In genomic region chr5:87418506-87418905, GRCh38 we compare ENCODE assay signal across 28 cellular contexts.
"Had no signal": no experiment of that assay in that cellular context is flagged by ENCODE, and none has a peak within 500 bp of the region (broad histone marks: within the 10 kb centered on the region; RNA-seq: fewer than 3 reads in every experiment).

No MANE protein-coding gene starts in this region.

- H3K27ac ChIP-seq: ascending aorta, VCaP had no signal

- H3K4me3 ChIP-seq: ascending aorta had no signal

- ATAC-seq: activated CD4-positive, alpha-beta T cell treated with anti-CD3 and anti-CD28 coated beads for 36 hours; activated CD8-positive, alpha-beta memory T cell treated with anti-CD3 and anti-CD28 coated beads, Interleukin-2, amount 10 ng/mL, durations not matched to agents 7 days and 5 days; activated CD8-positive, alpha-beta T cell treated with anti-CD3 and anti-CD28 coated beads, Interleukin-2, amount 10 ng/mL, durations not matched to agents 7 days and 5 days; activated naive CD8-positive, alpha-beta T cell treated with anti-CD3 and anti-CD28 coated beads, Interleukin-2, amount 50 U/mL, for 24 hours had no signal

- H3K4me1 ChIP-seq: ascending aorta had no signal

- H3K27me3 ChIP-seq: ascending aorta had no signal

- H3K36me3 ChIP-seq: ascending aorta had no signal

- DNase-seq: activated B cell treated with CpG ODN at 0.5 μM for 24 hours; activated CD4-positive, alpha-beta memory T cell treated with anti-CD3 and anti-CD28 coated beads, Interleukin-2, amount 10 ng/mL, durations not matched to agents 7 days and 5 days; activated CD4-positive, alpha-beta T cell treated with anti-CD3 and anti-CD28 coated beads for 1 hour; activated CD4-positive, alpha-beta T cell treated with anti-CD3 and anti-CD28 coated beads for 36 hours; activated CD4-positive, alpha-beta T cell treated with anti-CD3 and anti-CD28 coated beads for 48 hours; activated CD4-positive, alpha-beta T cell treated with anti-CD3 and anti-CD28 coated beads, Interleukin-2, amount 10 ng/mL, durations not matched to agents 7 days and 5 days; activated CD4-positive, alpha-beta T cell treated with anti-CD3 and anti-CD28 coated beads, Interleukin-2, amount 50 U/mL, for 48 hours; activated CD8-positive, alpha-beta memory T cell treated with anti-CD3 and anti-CD28 coated beads for 24 hours; activated CD8-positive, alpha-beta memory T cell treated with anti-CD3 and anti-CD28 coated beads, Interleukin-2, amount 10 ng/mL, durations not matched to agents 7 days and 5 days; activated CD8-positive, alpha-beta memory T cell treated with anti-CD3 and anti-CD28 coated beads, Interleukin-2, amount 50 U/mL, for 48 hours; activated CD8-positive, alpha-beta T cell treated with anti-CD3 and anti-CD28 coated beads, Interleukin-2, amount 10 ng/mL, durations not matched to agents 7 days and 5 days; activated effector memory CD4-positive, alpha-beta T cell treated with Interleukin-2 at 50 U/mL for 16 hours; activated gamma-delta T cell; activated naive CD4-positive, alpha-beta T cell treated with anti-CD3 and anti-CD28 coated beads, Interleukin-2, amount 10 ng/mL, durations not matched to agents 7 days and 5 days; activated naive CD4-positive, alpha-beta T cell treated with Interleukin-2 at 50 U/mL for 16 hours; activated naive CD8-positive, alpha-beta T cell treated with anti-CD3 and anti-CD28 coated beads, Interleukin-2, amount 10 ng/mL, durations not matched to agents 7 days and 5 days; activated naive CD8-positive, alpha-beta T cell treated with anti-CD3 and anti-CD28 coated beads, Interleukin-2, amount 50 U/mL, for 24 hours; activated T-cell treated with anti-CD3 and anti-CD28 coated beads, Interleukin-2, amount 50 U/mL, for 24 hours; activated T-cell treated with anti-CD3 and anti-CD28 coated beads, Interleukin-2, amount 50 U/mL, for 48 hours; amygdala; anterior cingulate cortex; central memory CD4-positive, alpha-beta T cell; T-helper 1 cell; T-helper 2 cell; T-helper 9 cell had no signal

- H3K9me3 ChIP-seq: ascending aorta had no signal

- FAIRE-seq: TTC549 had no signal
